9 cellular contexts compared by ENCODE assay signal in the genomic region with DNA sequence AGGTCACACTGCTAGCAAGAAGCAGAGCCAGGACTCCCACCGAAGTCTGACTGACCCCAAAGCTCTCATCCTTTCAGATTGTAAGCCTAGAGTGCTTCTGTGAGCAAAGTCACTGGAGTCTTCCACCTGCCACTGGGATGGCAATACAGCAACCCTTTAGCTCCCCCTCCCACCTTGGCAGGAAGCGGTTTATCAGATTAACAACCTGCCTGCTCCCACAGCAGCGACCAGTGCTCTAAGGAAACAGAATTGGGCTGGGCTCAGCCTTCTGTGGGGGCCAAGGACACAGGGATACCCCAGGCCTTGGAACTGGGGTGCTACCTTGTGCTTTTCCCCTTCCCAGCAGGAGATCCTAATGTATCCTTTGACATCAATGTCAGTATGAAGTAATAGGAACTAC.
DNase-seq lines count a peak whose midpoint lies in the region; ATAC-seq and TF ChIP-seq lines count a peak whose summit lies in the region.
"Had no signal": no experiment of that assay in that cellular context is flagged by ENCODE, and none has a peak within 500 bp of the region (broad histone marks: within the 10 kb centered on the region; RNA-seq: fewer than 3 reads in every experiment).

No MANE protein-coding gene starts in this region.

- no peaks in the 10 kb centered on the region for H3K27me3 ChIP-seq in heart right ventricle

- H3K36me3 ChIP-seq in heart right ventricle: no peaks in the 10 kb centered on the region

- intact Hi-C loops in heart right ventricle (cut with DNase I): no loop called here

- no peak overlapping the region for H3K27ac ChIP-seq in heart right ventricle

- no peak for TF ChIP-seq CTCF in heart right ventricle (IDR thresholded peaks at IDR 0.05)

- no peaks in the 10 kb centered on the region for H3K9me3 ChIP-seq in heart right ventricle

- WGBS in heart right ventricle, 2 donors: 53% methylated on average over 3 of the region's 3 CpGs

- no peaks in the 10 kb centered on the region for H3K4me1 ChIP-seq in heart right ventricle

- no peak overlapping the region for H3K4me3 ChIP-seq in heart right ventricle

- ATAC-seq in heart right ventricle: no peak

- DNase-seq in NCI-H82 (lab: John Stamatoyannopoulos, UW) (peak; percentile 78), DMS153 treated with DMSO at 0.1 percent for 48 hours (lab: John Stamatoyannopoulos, UW; ENCODE audit: unreplicated experiment) (no peak), T1000 (lab: John Stamatoyannopoulos, UW) (no peak), DMS79 (lab: John Stamatoyannopoulos, UW) (no peak), heart right ventricle (no peak)
- DNase-seq in activated CD4-positive, alpha-beta T cell treated with anti-CD3 and anti-CD28 coated beads for 4 hours: peak; percentile 25 to 32
- peak; percentile 71 for DNase-seq in activated effector memory CD4-positive, alpha-beta T cell treated with anti-CD3 and anti-CD28 coated beads, Interleukin-2, amount 50 U/mL, for 16 hours
- DNase-seq in stimulated activated CD4-positive, alpha-beta T cell treated with anti-CD3 and anti-CD28 coated beads, Interleukin-1b, Interleukin-23, amount 100 ng/mL, for 48 hours: peak; percentile 10
- DNase-seq: PC-3 had no signal

Comparison
In these comparisons a context has a peak if more than half of its experiments do, and no peak if none do; other contexts are left out.
1. DNase-seq: peak in NCI-H82 (single experiment), activated CD4-positive, alpha-beta T cell treated with anti-CD3 and anti-CD28 coated beads for 4 hours (2 of 2), activated effector memory CD4-positive, alpha-beta T cell treated with anti-CD3 and anti-CD28 coated beads, Interleukin-2, amount 50 U/mL, for 16 hours (single experiment) and stimulated activated CD4-positive, alpha-beta T cell treated with anti-CD3 and anti-CD28 coated beads, Interleukin-1b, Interleukin-23, amount 100 ng/mL, for 48 hours (single experiment); none in DMS153 treated with DMSO at 0.1 percent for 48 hours (single experiment), T1000 (single experiment), DMS79 (single experiment) and heart right ventricle (0 of 2).